ENCODE assay signal across 12 cellular contexts in the genomic region with DNA sequence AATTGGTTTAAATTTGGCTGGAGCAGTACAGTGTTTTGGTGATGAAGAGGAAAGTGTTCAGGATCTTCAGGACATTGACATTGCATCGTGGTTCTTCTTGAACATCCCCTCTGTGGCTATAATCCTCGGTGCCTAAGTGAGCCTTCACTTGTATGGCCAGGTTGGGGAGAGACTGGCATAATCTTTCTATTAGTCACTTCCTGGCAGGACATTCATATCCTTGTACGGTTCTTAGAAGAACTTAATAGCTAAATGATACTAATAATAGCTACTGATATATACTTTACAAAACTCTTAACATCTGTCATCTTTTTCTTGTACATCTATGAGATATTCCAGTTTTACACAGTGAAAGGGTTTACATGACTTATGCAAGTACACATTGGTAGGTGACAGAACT. TPM values are rescaled to one million over a fixed set of nuclear protein-coding genes. Genes with fewer than 3 reads are reported as not detected.
DNase-seq lines count a peak whose midpoint lies in the region; ATAC-seq and TF ChIP-seq lines count a peak whose summit lies in the region.
"Had no signal": no experiment of that assay in that cellular context is flagged by ENCODE, and none has a peak within 500 bp of the region (broad histone marks: within the 10 kb centered on the region; RNA-seq: fewer than 3 reads in every experiment).

No MANE protein-coding gene starts in this region.

- H3K4me2 ChIP-seq in GM23338: no peak overlapping the region

- H3K27me3 Mint-ChIP-seq in GM23338 (ENCODE audit: insufficient read depth, low read depth, poor library complexity): no peaks in the 10 kb centered on the region
- H3K27me3 Mint-ChIP-seq: activated CD4-positive, alpha-beta T cell treated with anti-CD3 and anti-CD28 coated beads, Interleukin-2, amount 10 ng/mL, durations not matched to agents 7 days and 5 days had no signal

- H3K36me3 ChIP-seq in GM23338 (ENCODE audit: insufficient read depth): no peaks in the 10 kb centered on the region

- no peak for TF ChIP-seq CTCF in GM23338 (conservative IDR thresholded peaks at IDR 0.05; ENCODE audit: low read depth in 2 of 2)

- H3K27ac Mint-ChIP-seq in GM23338: no peak overlapping the region
- H3K27ac Mint-ChIP-seq: activated CD4-positive, alpha-beta T cell treated with anti-CD3 and anti-CD28 coated beads, Interleukin-2, amount 10 ng/mL, durations not matched to agents 7 days and 5 days; nephron had no signal

- H3K4me1 ChIP-seq in GM23338 (ENCODE audit: insufficient read depth): no peaks in the 10 kb centered on the region

- no peak overlapping the region for H3K4me3 ChIP-seq in GM23338

- no peak overlapping the region for H3K4me3 Mint-ChIP-seq in GM23338
- H3K4me3 Mint-ChIP-seq: activated CD4-positive, alpha-beta T cell treated with anti-CD3 and anti-CD28 coated beads, Interleukin-2, amount 10 ng/mL, durations not matched to agents 7 days and 5 days; nephron had no signal

- no peaks in the 10 kb centered on the region for H3F3A ChIP-seq in GM23338 (replicated peaks; ENCODE audit: low read depth)

- peak; percentile 92 for DNase-seq in COLO829 (ENCODE audit: low spot score)
- peak; percentile 95 for DNase-seq in M059J (ENCODE audit: low read depth)
- peak; percentile 92 for DNase-seq in dermis blood vessel endothelial cell
- DNase-seq in non-pigmented ciliary epithelial cell (ENCODE audit: low read depth): peak; percentile 63
- DNase-seq in activated T-cell treated with anti-CD3 and anti-CD28 coated beads, Interleukin-2, amount 50 U/mL, for 48 hours: no peak
- DNase-seq in GM23338 (ENCODE audit: low spot score): no peak
- no peak for DNase-seq in NCI-H1930 (lab: John Stamatoyannopoulos, UW)
- DNase-seq: activated CD4-positive, alpha-beta T cell treated with anti-CD3 and anti-CD28 coated beads, Interleukin-2, amount 10 ng/mL, durations not matched to agents 7 days and 5 days; NCI-H748 treated with DMSO at 0.1 percent for 48 hours had no signal

- H4K20me1 ChIP-seq in GM23338 (replicated peaks; ENCODE audit: insufficient read depth): no peaks in the 10 kb centered on the region

- peaks cover under 1% of the 10 kb centered on the region; the same call in 1 of the 3 replicates for H3K36me3 Mint-ChIP-seq in GM23338 (ENCODE audit: low read depth)

- no peaks in the 10 kb centered on the region for H3K4me1 Mint-ChIP-seq in GM23338
- H3K4me1 Mint-ChIP-seq: activated CD4-positive, alpha-beta T cell treated with anti-CD3 and anti-CD28 coated beads, Interleukin-2, amount 10 ng/mL, durations not matched to agents 7 days and 5 days; nephron had no signal

- no peak overlapping the region for H3K27ac ChIP-seq in GM23338 (ENCODE audit: low read depth)

- no peaks in the 10 kb centered on the region for H3K27me3 ChIP-seq in GM23338 (ENCODE audit: insufficient read depth)

- H3K9me2 ChIP-seq in GM23338 (ENCODE audit: insufficient read depth): no peaks in the 10 kb centered on the region

- no peak overlapping the region for H2AFZ ChIP-seq in GM23338

- no peaks in the 10 kb centered on the region for H3K79me2 ChIP-seq in GM23338 (replicated peaks; ENCODE audit: insufficient read depth)

- no peak for ATAC-seq in GM21367 (IDR thresholded peaks at IDR 0.05; ENCODE audit: unreplicated experiment)
- no peak for ATAC-seq in GM23338

- no peaks in the 10 kb centered on the region for H3K9me3 Mint-ChIP-seq in GM23338
- H3K9me3 Mint-ChIP-seq: activated CD4-positive, alpha-beta T cell treated with anti-CD3 and anti-CD28 coated beads, Interleukin-2, amount 10 ng/mL, durations not matched to agents 7 days and 5 days; nephron had no signal

TF ChIP-seq in GM23338, 12 proteins besides CTCF, POLR2A, EP300 and RAD21:
- TF ChIP-seq NANOG (IDR thresholded peaks at IDR 0.05; ENCODE audit: borderline replicate concordance) (no peak), STAT1 (IDR thresholded peaks at IDR 0.05; ENCODE audit: unreplicated experiment) (no peak), CREB1 (CRISPR knock-in tag; IDR thresholded peaks at IDR 0.05; ENCODE audit: low read depth) (no peak), POLR2AphosphoS5 (IDR thresholded peaks at IDR 0.05; ENCODE audit: low read depth) (no peak), ZNF331 (CRISPR knock-in tag; IDR thresholded peaks at IDR 0.05; ENCODE audit: low read depth) (no peak)
- TF ChIP-seq, protein P1, sequence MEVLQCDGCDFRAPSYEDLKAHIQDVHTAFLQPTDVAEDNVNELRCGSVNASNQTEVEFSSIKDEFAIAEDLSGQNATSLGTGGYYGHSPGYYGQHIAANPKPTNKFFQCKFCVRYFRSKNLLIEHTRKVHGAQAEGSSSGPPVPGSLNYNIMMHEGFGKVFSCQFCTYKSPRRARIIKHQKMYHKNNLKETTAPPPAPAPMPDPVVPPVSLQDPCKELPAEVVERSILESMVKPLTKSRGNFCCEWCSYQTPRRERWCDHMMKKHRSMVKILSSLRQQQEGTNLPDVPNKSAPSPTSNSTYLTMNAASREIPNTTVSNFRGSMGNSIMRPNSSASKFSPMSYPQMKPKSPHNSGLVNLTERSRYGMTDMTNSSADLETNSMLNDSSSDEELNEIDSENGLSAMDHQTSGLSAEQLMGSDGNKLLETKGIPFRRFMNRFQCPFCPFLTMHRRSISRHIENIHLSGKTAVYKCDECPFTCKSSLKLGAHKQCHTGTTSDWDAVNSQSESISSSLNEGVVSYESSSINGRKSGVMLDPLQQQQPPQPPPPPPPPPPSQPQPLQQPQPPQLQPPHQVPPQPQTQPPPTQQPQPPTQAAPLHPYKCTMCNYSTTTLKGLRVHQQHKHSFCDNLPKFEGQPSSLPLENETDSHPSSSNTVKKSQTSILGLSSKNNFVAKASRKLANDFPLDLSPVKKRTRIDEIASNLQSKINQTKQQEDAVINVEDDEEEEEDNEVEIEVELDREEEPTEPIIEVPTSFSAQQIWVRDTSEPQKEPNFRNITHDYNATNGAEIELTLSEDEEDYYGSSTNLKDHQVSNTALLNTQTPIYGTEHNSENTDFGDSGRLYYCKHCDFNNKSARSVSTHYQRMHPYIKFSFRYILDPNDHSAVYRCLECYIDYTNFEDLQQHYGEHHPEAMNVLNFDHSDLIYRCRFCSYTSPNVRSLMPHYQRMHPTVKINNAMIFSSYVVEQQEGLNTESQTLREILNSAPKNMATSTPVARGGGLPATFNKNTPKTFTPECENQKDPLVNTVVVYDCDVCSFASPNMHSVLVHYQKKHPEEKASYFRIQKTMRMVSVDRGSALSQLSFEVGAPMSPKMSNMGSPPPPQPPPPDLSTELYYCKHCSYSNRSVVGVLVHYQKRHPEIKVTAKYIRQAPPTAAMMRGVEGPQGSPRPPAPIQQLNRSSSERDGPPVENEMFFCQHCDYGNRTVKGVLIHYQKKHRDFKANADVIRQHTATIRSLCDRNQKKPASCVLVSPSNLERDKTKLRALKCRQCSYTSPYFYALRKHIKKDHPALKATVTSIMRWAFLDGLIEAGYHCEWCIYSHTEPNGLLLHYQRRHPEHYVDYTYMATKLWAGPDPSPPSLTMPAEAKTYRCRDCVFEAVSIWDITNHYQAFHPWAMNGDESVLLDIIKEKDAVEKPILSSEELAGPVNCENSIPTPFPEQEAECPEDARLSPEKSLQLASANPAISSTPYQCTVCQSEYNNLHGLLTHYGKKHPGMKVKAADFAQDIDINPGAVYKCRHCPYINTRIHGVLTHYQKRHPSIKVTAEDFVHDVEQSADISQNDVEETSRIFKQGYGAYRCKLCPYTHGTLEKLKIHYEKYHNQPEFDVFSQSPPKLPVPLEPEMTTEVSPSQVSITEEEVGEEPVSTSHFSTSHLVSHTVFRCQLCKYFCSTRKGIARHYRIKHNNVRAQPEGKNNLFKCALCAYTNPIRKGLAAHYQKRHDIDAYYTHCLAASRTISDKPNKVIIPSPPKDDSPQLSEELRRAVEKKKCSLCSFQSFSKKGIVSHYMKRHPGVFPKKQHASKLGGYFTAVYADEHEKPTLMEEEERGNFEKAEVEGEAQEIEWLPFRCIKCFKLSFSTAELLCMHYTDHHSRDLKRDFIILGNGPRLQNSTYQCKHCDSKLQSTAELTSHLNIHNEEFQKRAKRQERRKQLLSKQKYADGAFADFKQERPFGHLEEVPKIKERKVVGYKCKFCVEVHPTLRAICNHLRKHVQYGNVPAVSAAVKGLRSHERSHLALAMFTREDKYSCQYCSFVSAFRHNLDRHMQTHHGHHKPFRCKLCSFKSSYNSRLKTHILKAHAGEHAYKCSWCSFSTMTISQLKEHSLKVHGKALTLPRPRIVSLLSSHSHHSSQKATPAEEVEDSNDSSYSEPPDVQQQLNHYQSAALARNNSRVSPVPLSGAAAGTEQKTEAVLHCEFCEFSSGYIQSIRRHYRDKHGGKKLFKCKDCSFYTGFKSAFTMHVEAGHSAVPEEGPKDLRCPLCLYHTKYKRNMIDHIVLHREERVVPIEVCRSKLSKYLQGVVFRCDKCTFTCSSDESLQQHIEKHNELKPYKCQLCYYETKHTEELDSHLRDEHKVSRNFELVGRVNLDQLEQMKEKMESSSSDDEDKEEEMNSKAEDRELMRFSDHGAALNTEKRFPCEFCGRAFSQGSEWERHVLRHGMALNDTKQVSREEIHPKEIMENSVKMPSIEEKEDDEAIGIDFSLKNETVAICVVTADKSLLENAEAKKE (CRISPR knock-in tag; IDR thresholded peaks at IDR 0.05): no peak

RNA-seq across cellular contexts. Expression of a gene that starts 35.8 kb away (rescaled TPM):
- not detected in 2 replicates for total RNA-seq in M059J (2014; rRNA removed; shearing (Covaris generic))
- total RNA-seq in dermis blood vessel endothelial cell: not detected in 2 replicates
- total RNA-seq in GM23338 (2014; rRNA removed; shearing (Covaris generic)): 0.31 and 0.39 TPM in 2 replicates
- polyA plus RNA-seq in GM23338 (2016; fragmentation: Nextera tagmentation; extraction: Ambion mirVana): 0.16 and 0.58 TPM in 2 replicates
- total RNA-seq: activated CD4-positive, alpha-beta T cell treated with anti-CD3 and anti-CD28 coated beads, Interleukin-2, amount 10 ng/mL, durations not matched to agents 7 days and 5 days; dermis microvascular lymphatic vessel endothelial cell had no signal

RNA-seq across cellular contexts. Expression of a gene that starts 40.5 kb away (rescaled TPM):
- total RNA-seq in M059J (2014; rRNA removed; shearing (Covaris generic)): not detected in 2 replicates
- not detected in 2 replicates for total RNA-seq in dermis blood vessel endothelial cell
- total RNA-seq in GM23338 (2014; rRNA removed; shearing (Covaris generic)): not detected in 2 replicates
- polyA plus RNA-seq in GM23338 (2016; fragmentation: Nextera tagmentation; extraction: Ambion mirVana): not detected in 2 replicates
- total RNA-seq: activated CD4-positive, alpha-beta T cell treated with anti-CD3 and anti-CD28 coated beads, Interleukin-2, amount 10 ng/mL, durations not matched to agents 7 days and 5 days; dermis microvascular lymphatic vessel endothelial cell had no signal

Comparison
In these comparisons a context has a peak if more than half of its experiments do, and no peak if none do; other contexts are left out.
1. DNase-seq: peak in COLO829 (single experiment), M059J (single experiment), dermis blood vessel endothelial cell (single experiment) and non-pigmented ciliary epithelial cell (single experiment); none in activated T-cell treated with anti-CD3 and anti-CD28 coated beads, Interleukin-2, amount 50 U/mL, for 48 hours (0 of 2), GM23338 (single experiment) and NCI-H1930 (0 of 2).